ENCODE assay signal across 11 cellular contexts in genomic region chr9:80690340-80690939, GRCh38.
"Had no signal": no experiment of that assay in that cellular context is flagged by ENCODE, and none has a peak within 500 bp of the region (broad histone marks: within the 10 kb centered on the region; RNA-seq: fewer than 3 reads in every experiment).

No MANE protein-coding gene starts in this region.

- H3K4me3 ChIP-seq: lower lobe of right lung, vagina had no signal

- ATAC-seq: activated T-cell treated with anti-CD3 and anti-CD28 coated beads, Interleukin-2, amount 50 U/mL, for 72 hours; foreskin keratinocyte; lower lobe of right lung; natural killer cell treated with Interleukin-12 subunit alpha and Interleukin-12 subunit beta and Interleukin-15 and Interleukin-18, amount 100 ng/mL, for 72 hours had no signal

- DNase-seq: activated CD4-positive, alpha-beta T cell treated with anti-CD3 and anti-CD28 coated beads for 1 hour; activated effector memory CD4-positive, alpha-beta T cell treated with anti-CD3 and anti-CD28 coated beads, Interleukin-2, amount 50 U/mL, for 16 hours; activated T-cell treated with anti-CD3 and anti-CD28 coated beads, Interleukin-2, amount 50 U/mL, for 72 hours; foreskin keratinocyte; lower lobe of right lung; posterior cingulate gyrus; stimulated activated CD4-positive, alpha-beta T cell treated with anti-CD3 and anti-CD28 coated beads, Interleukin-2, amount 100 ng/mL, for 24 hours; trophoblast cell; WERI-Rb-1 had no signal
